20 cellular contexts compared by ENCODE assay signal in genomic region chr17:2909164-2909852, GRCh38.
DNase-seq lines count a peak whose midpoint lies in the region; ATAC-seq, FAIRE-seq and TF ChIP-seq lines count a peak whose summit lies in the region.
"Had no signal": no experiment of that assay in that cellular context is flagged by ENCODE, and none has a peak within 500 bp of the region (broad histone marks: within the 10 kb centered on the region; RNA-seq: fewer than 3 reads in every experiment).

No MANE protein-coding gene starts in this region.

- H3K4me1 Mint-ChIP-seq in T-helper 17 cell: peaks cover 27% of the 10 kb centered on the region
- peaks cover 33% of the 10 kb centered on the region for H3K4me1 Mint-ChIP-seq in stimulated activated memory B cell treated with anti-CD40 and anti-IgM and Interleukin-4, amounts not matched to agents 10 μg/mL and 1 μg/mL and 100 μg/mL, for 72 hours
- H3K4me1 Mint-ChIP-seq in T-cell: peaks cover 11 to 24% (median 15%) of the 10 kb centered on the region in 3 donors

- H3K9me3 ChIP-seq in T-helper 17 cell (ENCODE audit: control insufficient read depth, low read length, poor library complexity, severe bottlenecking) (no peaks in the 10 kb centered on the region), HepG2 (ENCODE audit: low read length) (no peaks in the 10 kb centered on the region)

- ATAC-seq in T-helper 17 cell (no peak), HepG2 (peak; percentile 33; the same call in 1 of the 3 replicates), T-cell (replicated peaks in 1 of 4) (no peak)
- no peak for ATAC-seq in stimulated activated memory B cell treated with anti-CD40 and anti-IgM and Interleukin-4, amounts not matched to agents 10 μg/mL and 1 μg/mL and 100 μg/mL, for 72 hours
- ATAC-seq: left lobe of liver had no signal

- H3K4me3 ChIP-seq in HepG2 (replicated peaks in 1 of 3; ENCODE audit: insufficient read depth in 1 of 3, low read depth in 2 of 3, low read length in 3 of 3): no peak overlapping the region
- H3K4me3 ChIP-seq: coronary artery had no signal

- 80% methylated on average over 14 of the region's 14 CpGs for WGBS in HepG2 (ENCODE audit: low lambda C conversion rate)

- DNase-seq in DMS 273 (lab: John Stamatoyannopoulos, UW; ENCODE audit: unreplicated experiment) (peak; percentile 26), DMS 273 treated with DMSO at 0.1 percent for 48 hours (lab: John Stamatoyannopoulos, UW) (no peak), T-helper 17 cell (no peak), HepG2 (ENCODE audit: low spot score) (no peak), medulla oblongata (ENCODE audit: extremely low spot score) (no peak), NCI-H187 (lab: John Stamatoyannopoulos, UW) (no peak), T-cell (no peak)
- DNase-seq: activated CD4-positive, alpha-beta memory T cell treated with anti-CD3 and anti-CD28 coated beads for 36 hours; activated T-cell treated with anti-CD3 and anti-CD28 coated beads, Interleukin-2, amount 50 U/mL, for 24 hours; foreskin melanocyte; NCI-H1417; NCI-H2171; NCI-H774; stimulated activated CD4-positive, alpha-beta T cell treated with anti-CD3 and anti-CD28 coated beads, Interleukin-2, amount 100 ng/mL, for 48 hours had no signal

- H3K9me3 Mint-ChIP-seq in stimulated activated memory B cell treated with anti-CD40 and anti-IgM and Interleukin-4, amounts not matched to agents 10 μg/mL and 1 μg/mL and 100 μg/mL, for 72 hours: no peaks in the 10 kb centered on the region
- H3K9me3 Mint-ChIP-seq in T-cell: no peaks in the 10 kb centered on the region

- peak overlapping the region; percentile 69 for H3K27ac Mint-ChIP-seq in T-helper 17 cell
- H3K27ac Mint-ChIP-seq in stimulated activated memory B cell treated with anti-CD40 and anti-IgM and Interleukin-4, amounts not matched to agents 10 μg/mL and 1 μg/mL and 100 μg/mL, for 72 hours: peak overlapping the region; percentile 9
- peak overlapping the region in 1 of 2 donors; percentile 60 for H3K27ac Mint-ChIP-seq in T-cell
- H3K27ac Mint-ChIP-seq: activated CD4-positive, alpha-beta memory T cell treated with anti-CD3 and anti-CD28 coated beads for 36 hours; activated naive CD8-positive, alpha-beta T cell; activated T-cell treated with anti-CD3 and anti-CD28 coated beads, Interleukin-2, amount 50 U/mL, for 24 hours had no signal

- H3K36me3 ChIP-seq in HepG2 (replicated peaks in 1 of 2; ENCODE audit: control insufficient read depth in 1 of 2, insufficient read depth in 2 of 2, low read length in 2 of 2): no peaks in the 10 kb centered on the region

- no peak overlapping the region for H3K4me3 Mint-ChIP-seq in T-helper 17 cell
- H3K4me3 Mint-ChIP-seq in stimulated activated memory B cell treated with anti-CD40 and anti-IgM and Interleukin-4, amounts not matched to agents 10 μg/mL and 1 μg/mL and 100 μg/mL, for 72 hours: no peak overlapping the region
- H3K4me3 Mint-ChIP-seq in T-cell: no peak overlapping the region
- H3K4me3 Mint-ChIP-seq: activated CD4-positive, alpha-beta memory T cell treated with anti-CD3 and anti-CD28 coated beads for 36 hours; activated naive CD8-positive, alpha-beta T cell; activated T-cell treated with anti-CD3 and anti-CD28 coated beads, Interleukin-2, amount 50 U/mL, for 24 hours had no signal

- H3K36me3 Mint-ChIP-seq in T-helper 17 cell (ENCODE audit: low read depth) (peaks cover 6% of the 10 kb centered on the region), T-cell (peaks cover 49% of the 10 kb centered on the region)
- peaks cover 38% of the 10 kb centered on the region for H3K36me3 Mint-ChIP-seq in stimulated activated memory B cell treated with anti-CD40 and anti-IgM and Interleukin-4, amounts not matched to agents 10 μg/mL and 1 μg/mL and 100 μg/mL, for 72 hours

- CTCF ChIA-PET in HepG2 (lab: Yijun Ruan, JAX; ENCODE audit: low intra/inter-chr PET ratio, low total read pairs): no interaction called here
- CTCF ChIA-PET in T-cell (lab: Charles Lee): no interaction called here

- no peak for TF ChIP-seq POLR2A in HepG2 (IDR thresholded peaks at IDR 0.05; ENCODE audit: insufficient read depth in 1 of 2, low read depth in 2 of 2, low read length in 2 of 2)

- POLR2A ChIA-PET in HepG2 (lab: Yijun Ruan, JAX) (no interaction called here), T-cell (lab: Charles Lee) (no interaction called here)

- H3K4me1 ChIP-seq in HepG2 (ENCODE audit: insufficient read depth, low read length): no peaks in the 10 kb centered on the region
- H3K4me1 ChIP-seq: parathyroid adenoma had no signal

- H2AFZ ChIP-seq in HepG2 (ENCODE audit: low read length): no peak overlapping the region
- H2AFZ ChIP-seq: parathyroid adenoma had no signal

- TF ChIP-seq RAD21 in HepG2 (CRISPR knock-in tag; IDR thresholded peaks at IDR 0.05): no peak

- no peak overlapping the region for H3K27ac ChIP-seq in HepG2 (ENCODE audit: extremely low read length, insufficient read depth, low read length)
- H3K27ac ChIP-seq: 22Rv1, coronary artery, parathyroid adenoma had no signal

- no peak for TF ChIP-seq CTCF in HepG2 (CRISPR knock-in tag; IDR thresholded peaks at IDR 0.05)

- no TSS peak for BruUV-seq in HepG2 (replicated peaks; lab: Mats Ljungman, UMichigan)

- no peaks in the 10 kb centered on the region for H3K27me3 ChIP-seq in HepG2 (ENCODE audit: control insufficient read depth in 1 of 2, insufficient read depth in 2 of 2, low read length in 2 of 2)

- H3K79me2 ChIP-seq in HepG2 (ENCODE audit: insufficient read depth, low read length): no peaks in the 10 kb centered on the region
- H3K79me2 ChIP-seq: parathyroid adenoma had no signal

- no peak for FAIRE-seq in HepG2 (lab: Jason Lieb, UNC)

- no peaks in the 10 kb centered on the region for H4K20me1 ChIP-seq in HepG2 (ENCODE audit: insufficient read depth, low read length)

- H3K9ac ChIP-seq in HepG2 (ENCODE audit: insufficient read depth, low read depth, low read length): no peak overlapping the region
- H3K9ac ChIP-seq: parathyroid adenoma had no signal

- TF ChIP-seq EP300 in HepG2 (IDR thresholded peaks at IDR 0.05; ENCODE audit: low read depth in 2 of 2, low read length in 2 of 2) (no peak), HepG2 (CRISPR knock-in tag; IDR thresholded peaks at IDR 0.05; ENCODE audit: borderline replicate concordance) (no peak)

- no peak overlapping the region for H3K4me2 ChIP-seq in HepG2 (ENCODE audit: low read depth, low read length)

- in situ Hi-C loops in HepG2 (cut with HindIII; ENCODE audit: extremely low pct_ligation_motif_present, low pct_unique_long_range_greater_than_20kb): no loop called here

- intact Hi-C loops in HepG2 (cut with micrococcal nuclease; ENCODE audit: unreplicated experiment): no loop called here

- no peaks in the 10 kb centered on the region for H3K27me3 Mint-ChIP-seq in T-helper 17 cell
- H3K27me3 Mint-ChIP-seq in stimulated activated memory B cell treated with anti-CD40 and anti-IgM and Interleukin-4, amounts not matched to agents 10 μg/mL and 1 μg/mL and 100 μg/mL, for 72 hours: peaks cover 9% of the 10 kb centered on the region
- H3K27me3 Mint-ChIP-seq in T-cell: no peaks in the 10 kb centered on the region
- H3K27me3 Mint-ChIP-seq: activated CD4-positive, alpha-beta memory T cell treated with anti-CD3 and anti-CD28 coated beads for 36 hours; activated naive CD8-positive, alpha-beta T cell; activated T-cell treated with anti-CD3 and anti-CD28 coated beads, Interleukin-2, amount 50 U/mL, for 24 hours had no signal

TF ChIP-seq in HepG2, 621 proteins besides CTCF, POLR2A, EP300 and RAD21:
- TF ChIP-seq KLF16 (CRISPR knock-in tag; IDR thresholded peaks at IDR 0.05): no peak
- no peak for TF ChIP-seq ASH2L (IDR thresholded peaks at IDR 0.05; ENCODE audit: insufficient read length, low read depth, low read length)
- TF ChIP-seq ZNF773 (CRISPR knock-in tag; IDR thresholded peaks at IDR 0.05; ENCODE audit: borderline replicate concordance): no peak
- TF ChIP-seq ZNF563 (CRISPR knock-in tag; IDR thresholded peaks at IDR 0.05): no peak
- no peak for TF ChIP-seq POGZ (CRISPR knock-in tag; IDR thresholded peaks at IDR 0.05)
- TF ChIP-seq HDAC1 (CRISPR knock-in tag; IDR thresholded peaks at IDR 0.05): no peak
